ENCODE assay signal across 8 cellular contexts in the genomic region with DNA sequence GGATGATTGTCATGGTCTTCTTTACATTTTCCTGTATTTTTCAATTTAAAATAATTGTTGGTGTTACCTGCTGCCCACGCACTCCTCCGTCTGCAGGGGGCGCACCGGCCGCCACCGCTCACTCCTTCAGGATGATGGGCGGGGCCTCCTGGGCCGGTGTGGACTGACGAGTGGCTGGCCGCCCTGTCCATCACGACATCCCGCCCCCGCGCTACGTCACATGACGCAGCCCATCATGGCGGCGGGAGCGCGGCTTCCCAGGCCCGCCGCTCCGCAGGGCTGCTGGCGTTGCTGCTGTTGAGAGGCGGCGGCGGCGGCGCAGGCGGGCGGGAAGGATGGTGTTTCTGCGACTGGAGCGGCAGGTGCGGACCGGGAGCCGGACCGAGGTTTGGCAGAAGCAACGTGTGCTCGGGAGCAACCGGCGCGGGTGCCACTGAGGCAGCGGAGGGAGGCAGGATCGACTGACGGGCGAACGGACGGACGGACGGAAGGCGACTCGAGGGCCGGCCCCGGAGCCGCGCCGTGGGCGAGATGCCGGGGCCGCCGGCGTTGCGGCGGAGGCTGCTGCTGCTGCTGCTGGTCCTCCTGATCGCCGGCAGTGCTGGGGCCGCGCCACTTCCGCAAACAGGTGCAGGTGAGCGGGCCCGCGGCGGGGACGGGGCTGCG. TPM values are rescaled to one million over a fixed set of nuclear protein-coding genes. Genes with fewer than 3 reads are reported as not detected.
DNase-seq lines count a peak whose midpoint lies in the region; ATAC-seq and TF ChIP-seq lines count a peak whose summit lies in the region.

Gene LMTK2 (plus strand): TSS at position 216 of the 666 bp plus-strand sequence. CDS start 316 bp downstream, at position 532.

- H3K27ac ChIP-seq in OCI-LY7 (ENCODE audit: low read depth, low read length, poor library complexity, severe bottlenecking) = peak within 1 kb of the TSS; percentile 53

- BruUV-seq in OCI-LY7 (replicated peaks; lab: Mats Ljungman, UMichigan) = no TSS peak

- peak within 1 kb of the TSS; percentile 88 for H3K4me2 ChIP-seq in OCI-LY7 (ENCODE audit: low read length)

- H3K4me3 ChIP-seq in OCI-LY7 (ENCODE audit: low read depth, low read length, poor library complexity, severe bottlenecking) = peak within 1 kb of the TSS; percentile 99
- peak within 1 kb of the TSS; percentile 97 for H3K4me3 ChIP-seq in mucosa of descending colon

- DNase-seq in DMS 273 treated with DMSO at 0.1 percent for 48 hours (lab: John Stamatoyannopoulos, UW) (peak; percentile 74), HuH-7 (ENCODE audit: low spot score) (peak; percentile 83), OCI-LY7 (ENCODE audit: low spot score) (peak; percentile 94), activated T-cell treated with anti-CD3 and anti-CD28 coated beads for 1 hour (ENCODE audit: low read depth) (peak; percentile 97), epidermal melanocyte (ENCODE audit: insufficient read length, low spot score) (peak; percentile 80), mucosa of descending colon (peak; percentile 96 to 98 (median 98))
- DNase-seq in stimulated activated CD8-positive, alpha-beta memory T cell treated with anti-CD3 and anti-CD28 coated beads, Interleukin-4, amount 100 ng/mL, for 24 hours (ENCODE audit: low read depth) = peak; percentile 91

- peaks cover 46% of the 10 kb centered on the region for H3K79me2 ChIP-seq in OCI-LY7 (ENCODE audit: insufficient read depth, low read depth, low read length)

- H2AFZ ChIP-seq in OCI-LY7 (ENCODE audit: low read length) = peak within 1 kb of the TSS; percentile 92

- H3K36me3 ChIP-seq in OCI-LY7 (ENCODE audit: insufficient read depth, low read length) (no peaks in the 10 kb centered on the region), mucosa of descending colon (ENCODE audit: low read depth) (no peaks in the 10 kb centered on the region)

- ATAC-seq in GM21447 (IDR thresholded peaks at IDR 0.05; ENCODE audit: unreplicated experiment) (peak; percentile 99), mucosa of descending colon (peak; percentile 97)

- no peaks in the 10 kb centered on the region for H3K9me3 ChIP-seq in OCI-LY7 (ENCODE audit: low read length)
- H3K9me3 ChIP-seq in mucosa of descending colon = peaks cover 7% of the 10 kb centered on the region

- intact Hi-C loops in OCI-LY7 (cut with micrococcal nuclease; ENCODE audit: unreplicated experiment) = loop anchor here (1.0 to 5.0 kb wide), 4 partner anchors 60 to 176 kb away; partner anchors contain the start of gene BRI3
- intact Hi-C loops in mucosa of descending colon (cut with DNase I, micrococcal nuclease) = loop anchor here in 1 of 2 donors (5.0 kb wide), 1 partner anchor 61 kb away; no protein-coding TSS in a partner anchor

- CTCF ChIA-PET in OCI-LY7 (lab: Charles Lee; ENCODE audit: unreplicated experiment) = interaction anchor here (1.1 to 1.6 kb wide), 2 partner anchors 27 to 62 kb away, joined by 4 to 6 read pairs; no protein-coding TSS in a partner anchor

- peaks cover 22% of the 10 kb centered on the region for H4K20me1 ChIP-seq in OCI-LY7 (ENCODE audit: insufficient read depth, low read length)

- H3K9me2 ChIP-seq in OCI-LY7 (ENCODE audit: insufficient read depth, low read length) = no peaks in the 10 kb centered on the region

- POLR2A ChIA-PET in OCI-LY7 (lab: Charles Lee) = interaction anchor here (1.0 to 1.6 kb wide), 2 partner anchors 10 to 71 kb away, joined by 4 to 5 read pairs; no protein-coding TSS in a partner anchor

- TF ChIP-seq CTCF in OCI-LY7 (conservative IDR thresholded peaks at IDR 0.05; ENCODE audit: low read length) (peak; percentile 90), mucosa of descending colon (IDR thresholded peaks at IDR 0.05) (peak; percentile 91)

- H3K4me1 ChIP-seq in OCI-LY7 (ENCODE audit: insufficient read depth, low read length, poor library complexity, severe bottlenecking) = peaks cover 14% of the 10 kb centered on the region
- peaks cover 27% of the 10 kb centered on the region for H3K4me1 ChIP-seq in mucosa of descending colon (ENCODE audit: low read depth)

RNA-seq across cellular contexts. Expression of gene LMTK2, which starts in this region (rescaled TPM):
- 9.1 and 10.0 TPM in 2 replicates for total RNA-seq in OCI-LY7 (2014; rRNA removed; shearing (Covaris generic))
- total RNA-seq in OCI-LY7 (2022) = 17.5 and 18.3 TPM in 2 replicates
- total RNA-seq in mucosa of descending colon = 10 to 100 TPM; 48.6 to 70.2 (median 52.9) TPM

Comparison
In these comparisons a context has a peak if more than half of its experiments do, and no peak if none do; other contexts are left out.
1. Peak in every context shown above with its lines: DNase-seq, ATAC-seq, H3K4me3 ChIP-seq and H3K27ac ChIP-seq.